9 cellular contexts compared by ENCODE assay signal in the genomic region with DNA sequence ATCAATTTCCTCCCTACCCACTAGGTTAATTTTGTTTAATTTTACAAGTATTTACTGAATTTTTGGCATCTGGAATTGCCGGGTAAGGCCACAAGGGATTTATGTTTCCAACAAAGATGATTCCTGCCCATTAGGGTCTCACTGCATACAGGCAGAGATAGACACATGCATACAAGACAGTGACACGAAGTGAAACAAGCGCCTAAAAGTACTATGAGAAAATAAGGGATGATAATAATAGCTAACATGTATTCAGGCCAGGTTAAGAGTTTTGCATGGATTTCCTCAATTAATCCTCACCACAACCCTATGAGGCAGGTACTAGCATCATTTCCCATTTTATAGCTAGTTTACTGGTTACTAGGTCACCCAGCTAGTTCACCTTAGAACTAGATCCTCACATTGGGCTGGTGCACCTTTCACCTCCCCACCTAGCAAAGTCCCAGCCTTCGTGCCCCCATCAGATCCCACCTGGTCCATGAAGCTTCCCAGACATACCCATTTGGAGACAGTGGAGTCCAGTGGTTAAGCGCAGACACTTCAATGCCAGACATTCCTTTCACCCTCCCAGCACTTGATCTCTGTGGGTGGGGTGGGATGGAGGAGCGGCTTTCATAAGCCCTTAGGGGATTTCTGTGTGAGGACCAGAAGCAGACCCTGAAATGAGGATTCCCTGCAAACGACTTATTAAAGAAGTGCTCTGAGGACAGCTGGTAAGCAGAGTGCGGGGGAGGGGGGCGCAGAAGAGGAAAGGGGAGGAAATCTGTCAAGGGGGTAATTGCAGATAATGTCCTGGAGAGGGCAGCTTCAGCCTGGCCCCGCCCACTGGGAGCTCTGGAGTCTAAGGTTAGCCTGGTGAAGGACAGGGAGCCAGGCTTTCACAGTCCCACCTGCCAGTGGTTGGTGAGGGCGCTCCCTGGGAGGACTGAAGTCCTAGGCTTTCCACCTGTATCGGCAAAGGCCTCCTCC. TPM values are rescaled to one million over a fixed set of nuclear protein-coding genes. Genes with fewer than 3 reads are reported as not detected.
DNase-seq lines count a peak whose midpoint lies in the region; ATAC-seq, FAIRE-seq and TF ChIP-seq lines count a peak whose summit lies in the region.
"Had no signal": no experiment of that assay in that cellular context is flagged by ENCODE, and none has a peak within 500 bp of the region (broad histone marks: within the 10 kb centered on the region; RNA-seq: fewer than 3 reads in every experiment).

No MANE protein-coding gene starts in this region.

- H3K23me2 ChIP-seq in H9 (ENCODE audit: insufficient read length, low read depth, low read length, poor library complexity, severe bottlenecking) = no peaks in the 10 kb centered on the region

- FAIRE-seq in GM12878 (lab: Jason Lieb, UNC) = peak; percentile 35

- H3T11ph ChIP-seq in H9 (ENCODE audit: low read length) = no peak overlapping the region

- H3K27ac ChIP-seq in H9 (ENCODE audit: insufficient read length, low read depth, low read length) = no peak overlapping the region
- H3K27ac ChIP-seq in GM12878 (ENCODE audit: control insufficient read depth, insufficient read depth) = no peak overlapping the region
- peak overlapping the region; percentile 32 for H3K27ac ChIP-seq in muscle layer of colon (ENCODE audit: low read depth, low read length)

- no peak overlapping the region for H3K9ac ChIP-seq in H9 (ENCODE audit: extremely low read depth, insufficient read length, low read length)
- H3K9ac ChIP-seq in GM12878 (ENCODE audit: control insufficient read depth, insufficient read depth, low read length) = no peak overlapping the region
- no peak overlapping the region for H3K9ac ChIP-seq in muscle layer of colon (ENCODE audit: low read length)

- H2BK12ac ChIP-seq in H9 (ENCODE audit: insufficient read length, low read depth, low read length) = no peak overlapping the region

- H3K14ac ChIP-seq in H9 (ENCODE audit: insufficient read depth, low read length) = no peak overlapping the region

- no peak overlapping the region for H2BK5ac ChIP-seq in H9 (ENCODE audit: insufficient read length, low read length)

- no peaks in the 10 kb centered on the region for H3K36me3 ChIP-seq in BE2C
- H3K36me3 ChIP-seq in GM12878 (ENCODE audit: control insufficient read depth in 2 of 2, insufficient read depth in 2 of 2, low read length in 1 of 2) = no peaks in the 10 kb centered on the region
- peaks cover 39% of the 10 kb centered on the region for H3K36me3 ChIP-seq in muscle layer of colon (ENCODE audit: insufficient read depth, low read length)

- H3K4me2 ChIP-seq in H9 (ENCODE audit: insufficient read depth, insufficient read length, low read length) (no peak overlapping the region), GM12878 (ENCODE audit: control insufficient read depth, insufficient read depth) (no peak overlapping the region)

- TF ChIP-seq POLR2A in GM12878 (IDR thresholded peaks at IDR 0.05; ENCODE audit: low read depth, low read length) = no peak

- SMC1A ChIA-PET in GM12878 (lab: Charles Lee; ENCODE audit: uncharacterized antibody, unreplicated experiment) = interaction anchor here (0.7 to 3.1 kb wide), 8 partner anchors 12 to 97 kb away, joined by 3 to 19 read pairs (median 4); no protein-coding TSS in a partner anchor

- H3K27ac Mint-ChIP-seq in H9 = no peak overlapping the region
- H3K27ac Mint-ChIP-seq: dendritic cell treated with granulocyte-macrophage colony-stimulating factor and Interleukin-4, amounts not matched to agents 40 ng/mL and 50 ng/mL, for 4 days had no signal

- TF ChIP-seq EP300 in GM12878 (IDR thresholded peaks at IDR 0.05; ENCODE audit: borderline replicate concordance in 1 of 2, control insufficient read depth in 1 of 2, low read depth in 2 of 2, low read length in 2 of 2) = no peak

- H4K20me1 ChIP-seq in H9 (ENCODE audit: control insufficient read depth, insufficient read depth, insufficient read length) (no peaks in the 10 kb centered on the region), GM12878 (ENCODE audit: control insufficient read depth, insufficient read depth) (no peaks in the 10 kb centered on the region)

- H2AK5ac ChIP-seq in H9 (ENCODE audit: insufficient read length, low read length) = no peak overlapping the region

- CTCF ChIA-PET in GM12878 (lab: Yijun Ruan, JAX) = interaction anchor here (0.7 to 2.4 kb wide), 11 partner anchors 9 to 470 kb away, joined by 3 to 16 read pairs (median 3); a partner anchor contains a TSS

- no peak overlapping the region for H3K56ac ChIP-seq in H9 (ENCODE audit: insufficient read length, low read depth, low read length)

- H3K36me3 Mint-ChIP-seq in H9 (ENCODE audit: insufficient read depth in 1 of 3, low read depth in 3 of 3) = no peaks in the 10 kb centered on the region

- ATAC-seq in GM12878 = peak; percentile 76
- no peak for ATAC-seq in HG03139 (IDR thresholded peaks at IDR 0.05; ENCODE audit: unreplicated experiment)
- no peak for ATAC-seq in GM19035 (IDR thresholded peaks at IDR 0.05; ENCODE audit: unreplicated experiment)
- no peak for ATAC-seq in HG03135 (IDR thresholded peaks at IDR 0.05; ENCODE audit: unreplicated experiment)

- WGBS in H9 (ENCODE audit: extremely low coverage, insufficient read length, low lambda C conversion rate) = no CpG with 5 or more reads among the region's 12 CpGs
- 39% methylated on average over 12 of the region's 12 CpGs for WGBS in GM12878 (ENCODE audit: insufficient coverage, insufficient replicate concordance, low lambda C conversion rate, missing lambda C conversion rate)

- no TSS peak for BruUV-seq in GM12878 (replicated peaks; lab: Mats Ljungman, UMichigan)

- H3K9me3 Mint-ChIP-seq in H9 = no peaks in the 10 kb centered on the region
- H3K9me3 Mint-ChIP-seq: dendritic cell treated with granulocyte-macrophage colony-stimulating factor and Interleukin-4, amounts not matched to agents 40 ng/mL and 50 ng/mL, for 4 days had no signal

- peaks cover 14% of the 10 kb centered on the region for H3K27me3 Mint-ChIP-seq in H9 (ENCODE audit: low read depth)

- H4K8ac ChIP-seq in H9 (replicated peaks; ENCODE audit: insufficient read length, low read depth, low read length) = no peak overlapping the region

- no peaks in the 10 kb centered on the region for H3K9me3 ChIP-seq in BE2C
- no peaks in the 10 kb centered on the region for H3K9me3 ChIP-seq in H9 (ENCODE audit: control insufficient read depth, low read depth, low read length)
- H3K9me3 ChIP-seq in GM12878 (replicated peaks; ENCODE audit: control insufficient read depth, insufficient read depth, low read length) = peaks cover 1% of the 10 kb centered on the region; the same call in 1 of the 3 replicates
- no peaks in the 10 kb centered on the region for H3K9me3 ChIP-seq in muscle layer of colon (ENCODE audit: low read length)

- RAD21 ChIA-PET in GM12878 (lab: Charles Lee; ENCODE audit: unreplicated experiment) = interaction anchor here (0.5 to 2.7 kb wide), 7 partner anchors 12 to 106 kb away, joined by 3 to 9 read pairs (median 3); a partner anchor contains a TSS

- in situ Hi-C loops in GM12878 (cut with MboI) = no loop called here

- H4K91ac ChIP-seq in H9 (ENCODE audit: insufficient read length, low read depth, low read length) = no peak overlapping the region

- peaks cover 11% of the 10 kb centered on the region in 2 experiments for H3K4me1 Mint-ChIP-seq in H9

- no peak overlapping the region for H3K4me3 ChIP-seq in BE2C (ENCODE audit: low read depth, low read length)
- H3K4me3 ChIP-seq in GM12878 = no peak overlapping the region
- H3K4me3 ChIP-seq in muscle layer of colon (ENCODE audit: low read depth in 1 of 2, low read length in 2 of 2) = no peak overlapping the region

- H3K4me3 Mint-ChIP-seq in H9 = peak overlapping the region in 1 of 2 experiments; percentile 51; a peak in 2 of 5 replicates
- H3K4me3 Mint-ChIP-seq: dendritic cell treated with granulocyte-macrophage colony-stimulating factor and Interleukin-4, amounts not matched to agents 40 ng/mL and 50 ng/mL, for 4 days had no signal

- peak; percentile 29; the same call in 1 of the 2 replicates for TF ChIP-seq RAD21 in GM12878 (IDR thresholded peaks at IDR 0.05; ENCODE audit: insufficient read depth, low read depth, low read length)

- no peak overlapping the region for H3K4ac ChIP-seq in H9 (ENCODE audit: low read depth, low read length)

- H3K18ac ChIP-seq in H9 (ENCODE audit: insufficient read length, low read depth, low read length) = no peak overlapping the region

- no peak overlapping the region for H2BK120ac ChIP-seq in H9 (ENCODE audit: low read depth, low read length, poor library complexity, severe bottlenecking)

- H3K23ac ChIP-seq in H9 (ENCODE audit: insufficient read length, low read depth, low read length) = no peak overlapping the region

- no peak overlapping the region for H2BK20ac ChIP-seq in H9 (ENCODE audit: low read depth, low read length, poor library complexity, severe bottlenecking)

- H3K27me3 ChIP-seq in BE2C (no peaks in the 10 kb centered on the region), H9 (ENCODE audit: insufficient read depth, low read length) (no peaks in the 10 kb centered on the region), GM12878 (replicated peaks in 1 of 2; ENCODE audit: control insufficient read depth in 2 of 2, insufficient read depth in 2 of 2, low read length in 1 of 2) (no peaks in the 10 kb centered on the region), muscle layer of colon (ENCODE audit: control insufficient read depth in 1 of 2, insufficient read depth in 2 of 2, low read length in 2 of 2) (no peaks in the 10 kb centered on the region)

- POLR2A ChIA-PET in GM12878 (lab: Charles Lee) = interaction anchor here (0.7 to 1.1 kb wide), 2 partner anchors 10 to 232 kb away, joined by 3 to 4 read pairs; no protein-coding TSS in a partner anchor

- DNase-seq in BE2C (peak; percentile 71), H9 (peak; percentile 90), SHP77 treated with DMSO at 0.1 percent for 48 hours (lab: John Stamatoyannopoulos, UW) (peak; percentile 19), GM12878 (ENCODE audit: low read depth, low spot score) (no peak)

- no peaks in the 10 kb centered on the region for H3K79me1 ChIP-seq in H9 (ENCODE audit: insufficient read depth, low read depth, low read length, poor library complexity, severe bottlenecking)

- intact Hi-C loops in GM12878 (cut with micrococcal nuclease; ENCODE audit: unreplicated experiment) = no loop called here

- no peak overlapping the region for H2BK15ac ChIP-seq in H9 (ENCODE audit: low read depth, low read length)

- peak overlapping the region; percentile 87 for H2AFZ ChIP-seq in H9 (ENCODE audit: low read length)
- H2AFZ ChIP-seq in GM12878 (ENCODE audit: control insufficient read depth, low read depth, low read length) = no peak overlapping the region

- H3K79me2 ChIP-seq in H9 (ENCODE audit: insufficient read depth, low read length) (no peaks in the 10 kb centered on the region), GM12878 (ENCODE audit: control insufficient read depth, insufficient read depth, low read length) (no peaks in the 10 kb centered on the region)

- H3K4me1 ChIP-seq in BE2C (no peaks in the 10 kb centered on the region), H9 (ENCODE audit: insufficient read depth, low read length) (no peaks in the 10 kb centered on the region), GM12878 (ENCODE audit: control insufficient read depth, insufficient read depth, low read length) (peaks cover 8% of the 10 kb centered on the region), muscle layer of colon (ENCODE audit: insufficient read depth, low read length) (peaks cover 1% of the 10 kb centered on the region)

- no peak overlapping the region for H4K5ac ChIP-seq in H9 (ENCODE audit: insufficient read length, low read depth, low read length)

- TF ChIP-seq CTCF in BE2C (IDR thresholded peaks at IDR 0.05; ENCODE audit: low read depth, low read length) (peak; percentile 37), H9 (conservative IDR thresholded peaks at IDR 0.05) (peak; percentile 71), GM12878 (IDR thresholded peaks at IDR 0.05 in 2 of 3, conservative IDR thresholded peaks at IDR 0.05 in 1 of 3; ENCODE audit: control insufficient read depth in 2 of 3, extremely low read depth in 1 of 3, insufficient read depth in 1 of 3, low read depth in 3 of 3, low read length in 3 of 3) (peak; percentile 20 to 39 (median 33); a peak in 4 of 6 replicates)

RNA-seq across cellular contexts. Expression of a gene that starts 5.8 kb away (rescaled TPM):
- 122 TPM for polyA plus RNA-seq in BE2C (2012; ENCODE audit: insufficient read depth, insufficient read length, low read depth)
- total RNA-seq in H9 (2021) = 95.0 and 98.5 TPM in 2 replicates
- 26.2 and 27.7 TPM in 2 replicates for total RNA-seq in GM12878 (2013; cell fraction: nucleolus; rRNA removed)
- total RNA-seq in GM12878 (2014; rRNA removed) = 64.4 and 68.4 TPM in 2 replicates
- total RNA-seq in GM12878 (2014; rRNA removed; fragmentation: Illumina TruSeq; extraction: Trizol) = 64.7 and 68.7 TPM in 2 replicates
- total RNA-seq in GM12878 (2021) = 69.2 and 74.2 TPM in 2 replicates
- polyA plus RNA-seq in GM12878 (2011; ENCODE audit: low read depth) = 110 TPM
- polyA plus RNA-seq in GM12878 (2011; rRNA removed) = 86.6 and 100 TPM in 2 replicates
- polyA plus RNA-seq in GM12878 (2011; cell fraction: cytosol; rRNA removed) = 96.8 and 103 TPM in 2 replicates
- 55.5 and 77.9 TPM in 2 replicates for polyA plus RNA-seq in GM12878 (2011; cell fraction: nucleus; rRNA removed)
- polyA plus RNA-seq in GM12878 (2012) = 84.5 and 96.5 TPM in 2 replicates
- 84.7 and 89.8 TPM in 2 replicates for polyA plus RNA-seq in GM12878 (2014; fragmentation: Illumina TruSeq; extraction: Trizol)
- polyA plus RNA-seq in GM12878 (2014; fragmentation: Nextera tagmentation; extraction: Ambion mirVana) = 100 to 1,000 TPM; 175 to 234 TPM
- polyA plus RNA-seq in GM12878 (2014; rRNA removed) = 84.3 and 93.0 TPM in 2 replicates
- 100 to 1,000 TPM; 147 to 156 TPM for polyA plus RNA-seq in GM12878 (2016; fragmentation: Nextera tagmentation; extraction: Ambion mirVana)
- 20.6 and 38.0 TPM in 2 replicates for polyA minus RNA-seq in GM12878 (2011; rRNA and poly(A)+ RNA removed)
- polyA minus RNA-seq in GM12878 (2011; cell fraction: cytosol; rRNA and poly(A)+ RNA removed) = 8.4 and 14.6 TPM in 2 replicates
- polyA minus RNA-seq in GM12878 (2011; cell fraction: nucleus; rRNA and poly(A)+ RNA removed) = 16.9 and 26.9 TPM in 2 replicates

RNA-seq across cellular contexts. Expression of a gene that starts 28.1 kb away (rescaled TPM):
- 0.60 TPM for polyA plus RNA-seq in BE2C (2012; ENCODE audit: insufficient read depth, insufficient read length, low read depth)
- total RNA-seq in H9 (2021) (1.4 and 1.5 TPM in 2 replicates), GM12878 (2014; rRNA removed) (not detected in 2 replicates), GM12878 (2014; rRNA removed; fragmentation: Illumina TruSeq; extraction: Trizol) (not detected in 2 replicates), GM12878 (2021) (0.51 and 0.97 TPM in 2 replicates)
- not detected in 2 replicates for total RNA-seq in GM12878 (2013; cell fraction: nucleolus; rRNA removed)
- not detected for polyA plus RNA-seq in GM12878 (2011; ENCODE audit: low read depth)
- polyA plus RNA-seq in GM12878 (2011; rRNA removed) (0.12 TPM in 1 of 2 replicates, not detected in the other), GM12878 (2014; fragmentation: Illumina TruSeq; extraction: Trizol) (not detected in 2 replicates), GM12878 (2014; fragmentation: Nextera tagmentation; extraction: Ambion mirVana) (not detected), GM12878 (2014; rRNA removed) (0.06 TPM in 1 of 2 replicates, not detected in the other), GM12878 (2016; fragmentation: Nextera tagmentation; extraction: Ambion mirVana) (not detected)
- polyA plus RNA-seq in GM12878 (2011; cell fraction: cytosol; rRNA removed) = 0.06 and 0.15 TPM in 2 replicates
- polyA plus RNA-seq in GM12878 (2011; cell fraction: nucleus; rRNA removed) = not detected in 2 replicates
- not detected in 2 replicates for polyA plus RNA-seq in GM12878 (2012)
- not detected in 2 replicates for polyA minus RNA-seq in GM12878 (2011; rRNA and poly(A)+ RNA removed)
- polyA minus RNA-seq in GM12878 (2011; cell fraction: cytosol; rRNA and poly(A)+ RNA removed) = not detected in 2 replicates
- polyA minus RNA-seq in GM12878 (2011; cell fraction: nucleus; rRNA and poly(A)+ RNA removed) = not detected in 2 replicates
